8 cellular contexts compared by ENCODE assay signal in genomic region chr11:72750556-72751292, GRCh38. TPM values are rescaled to one million over a fixed set of nuclear protein-coding genes. Genes with fewer than 3 reads are reported as not detected.
DNase-seq lines count a peak whose midpoint lies in the region; ATAC-seq, FAIRE-seq and TF ChIP-seq lines count a peak whose summit lies in the region.

No MANE protein-coding gene starts in this region.

- peak overlapping the region; percentile 89 to 99 (median 96) for H3K4me3 Mint-ChIP-seq in CD4-positive, CD25-positive, alpha-beta regulatory T cell
- H3K4me3 Mint-ChIP-seq in central memory CD8-positive, alpha-beta T cell: peak overlapping the region; percentile 93
- peak overlapping the region; percentile 91 to 99 (median 96) for H3K4me3 Mint-ChIP-seq in naive B cell

- peak; percentile 26 for FAIRE-seq in HTR-8/SVneo (lab: Jason Lieb, UNC)

- peaks cover 6 to 67% (median 37%) of the 10 kb centered on the region in 4 donors for H3K4me1 Mint-ChIP-seq in CD4-positive, CD25-positive, alpha-beta regulatory T cell
- peaks cover 64% of the 10 kb centered on the region for H3K4me1 Mint-ChIP-seq in central memory CD8-positive, alpha-beta T cell
- H3K4me1 Mint-ChIP-seq in naive B cell: peaks cover 40 to 72% (median 66%) of the 10 kb centered on the region in 3 donors

- H3K36me3 Mint-ChIP-seq in CD4-positive, CD25-positive, alpha-beta regulatory T cell: peaks cover 3% of the 10 kb centered on the region
- H3K36me3 Mint-ChIP-seq in central memory CD8-positive, alpha-beta T cell (ENCODE audit: insufficient read depth): peaks cover 6% of the 10 kb centered on the region
- H3K36me3 Mint-ChIP-seq in naive B cell: no peaks in the 10 kb centered on the region

- peak overlapping the region; percentile 23 for H3K27ac ChIP-seq in CD4-positive, CD25-positive, alpha-beta regulatory T cell (ENCODE audit: insufficient read depth, low read length, poor library complexity, severe bottlenecking)

- no peak for DNase-seq in CD4-positive, CD25-positive, alpha-beta regulatory T cell
- DNase-seq in HTR-8/SVneo (ENCODE audit: insufficient read length, low spot score): no peak
- DNase-seq in central memory CD8-positive, alpha-beta T cell (ENCODE audit: low spot score in 2 of 2): no peak
- no peak for DNase-seq in naive B cell
- no peak for DNase-seq in ACHN
- DNase-seq in HEK293T (ENCODE audit: extremely low spot score): no peak
- DNase-seq in stimulated activated CD4-positive, alpha-beta T cell treated with anti-CD3 and anti-CD28 coated beads, Interleukin-12 subunit alpha, Interleukin-12 subunit beta, amount 100 ng/mL, for 4 hours: no peak

- POLR2A ChIA-PET in HEK293T (lab: Yijun Ruan, JAX): no interaction called here

- peak overlapping the region; percentile 85 to 97 (median 92) for H3K27ac Mint-ChIP-seq in CD4-positive, CD25-positive, alpha-beta regulatory T cell
- peak overlapping the region; percentile 94 for H3K27ac Mint-ChIP-seq in central memory CD8-positive, alpha-beta T cell (ENCODE audit: low read depth)
- peak overlapping the region; percentile 44 to 99 (median 86) for H3K27ac Mint-ChIP-seq in naive B cell

- peaks cover 35% of the 10 kb centered on the region for H3K4me1 ChIP-seq in CD4-positive, CD25-positive, alpha-beta regulatory T cell (ENCODE audit: control insufficient read depth, insufficient read depth, low read length, poor library complexity, severe bottlenecking)

- ATAC-seq in CD4-positive, CD25-positive, alpha-beta regulatory T cell (ENCODE audit: low read depth in 2 of 2): no peak
- no peak for ATAC-seq in central memory CD8-positive, alpha-beta T cell (replicated peaks; ENCODE audit: extremely low read depth, poor library complexity, severe bottlenecking)
- ATAC-seq in naive B cell (ENCODE audit: low read depth in 2 of 2): no peak
- no peak for ATAC-seq in activated CD4-positive, CD25-positive, alpha-beta regulatory T cell treated with anti-CD3 and anti-CD28 coated beads, Interleukin-2, amount 50 U/mL, for 24 hours

- no peaks in the 10 kb centered on the region for H3K9me3 ChIP-seq in CD4-positive, CD25-positive, alpha-beta regulatory T cell (ENCODE audit: control insufficient read depth in 2 of 2, low read length in 2 of 2)

- CTCF ChIA-PET in HEK293T (lab: Yijun Ruan, JAX): no interaction called here

- no peaks in the 10 kb centered on the region for H3K27me3 ChIP-seq in CD4-positive, CD25-positive, alpha-beta regulatory T cell (ENCODE audit: control insufficient read depth, insufficient read depth, low read length)

- in situ Hi-C loops in ACHN (cut with HindIII; ENCODE audit: low pct_ligation_motif_present, low pct_unique_long_range_greater_than_20kb, low sequenced_read_pairs): loop anchor here (10.0 kb wide), 1 partner anchor 64 kb away; the partner anchor contains the start of gene ATG16L2

- H3K9me3 Mint-ChIP-seq in CD4-positive, CD25-positive, alpha-beta regulatory T cell: no peaks in the 10 kb centered on the region
- no peaks in the 10 kb centered on the region for H3K9me3 Mint-ChIP-seq in central memory CD8-positive, alpha-beta T cell
- no peaks in the 10 kb centered on the region for H3K9me3 Mint-ChIP-seq in naive B cell

- H3K27me3 Mint-ChIP-seq in CD4-positive, CD25-positive, alpha-beta regulatory T cell: no peaks in the 10 kb centered on the region
- H3K27me3 Mint-ChIP-seq in central memory CD8-positive, alpha-beta T cell: no peaks in the 10 kb centered on the region
- H3K27me3 Mint-ChIP-seq in naive B cell: no peaks in the 10 kb centered on the region

- peak overlapping the region; percentile 79 for H3K4me3 ChIP-seq in CD4-positive, CD25-positive, alpha-beta regulatory T cell (ENCODE audit: low read depth, low read length)

- H3K36me3 ChIP-seq in CD4-positive, CD25-positive, alpha-beta regulatory T cell (ENCODE audit: control insufficient read depth, insufficient read depth, low read length): no peaks in the 10 kb centered on the region

TF ChIP-seq in HEK293T, 16 proteins besides CTCF, POLR2A, EP300 and RAD21:
- no peak for TF ChIP-seq LEF1 (IDR thresholded peaks at IDR 0.05; ENCODE audit: borderline replicate concordance)
- no peak for TF ChIP-seq HDGF (IDR thresholded peaks at IDR 0.05; ENCODE audit: borderline replicate concordance)
- no peak for TF ChIP-seq CTBP1 (IDR thresholded peaks at IDR 0.05; ENCODE audit: borderline replicate concordance)
- TF ChIP-seq NFRKB (IDR thresholded peaks at IDR 0.05): no peak
- TF ChIP-seq ELF4 (IDR thresholded peaks at IDR 0.05): no peak
- no peak for TF ChIP-seq PKNOX1 (IDR thresholded peaks at IDR 0.05)
- no peak for TF ChIP-seq L3MBTL2 (conservative IDR thresholded peaks at IDR 0.05)
- TF ChIP-seq SUZ12 (IDR thresholded peaks at IDR 0.05): no peak
- no peak for TF ChIP-seq ARNT (IDR thresholded peaks at IDR 0.05)

RNA-seq across cellular contexts. Expression of gene ARAP1, which starts 1.5 kb away (rescaled TPM):
- total RNA-seq in CD4-positive, CD25-positive, alpha-beta regulatory T cell: 136 TPM
- 10 to 100 TPM; 24.7 to 43.7 (median 29.5) TPM for polyA plus RNA-seq in CD4-positive, CD25-positive, alpha-beta regulatory T cell
- polyA plus RNA-seq in naive B cell (ENCODE audit: low read depth in 6 of 6): 10 to 100 TPM in 5 of 6 donors, 1 to 10 TPM in 1; 3.3 to 30.2 (median 14.0) TPM

RNA-seq across cellular contexts. Expression of gene STARD10, which starts 43.1 kb away (rescaled TPM):
- total RNA-seq in CD4-positive, CD25-positive, alpha-beta regulatory T cell: 11.2 TPM
- 10 to 100 TPM; 13.6 to 16.8 (median 14.0) TPM for polyA plus RNA-seq in CD4-positive, CD25-positive, alpha-beta regulatory T cell
- polyA plus RNA-seq in naive B cell (ENCODE audit: low read depth in 6 of 6): 10 to 100 TPM; 24.3 to 39.2 (median 30.7) TPM
